Comparison of ENCODE assay signal across 20 cellular contexts in the genomic region with DNA sequence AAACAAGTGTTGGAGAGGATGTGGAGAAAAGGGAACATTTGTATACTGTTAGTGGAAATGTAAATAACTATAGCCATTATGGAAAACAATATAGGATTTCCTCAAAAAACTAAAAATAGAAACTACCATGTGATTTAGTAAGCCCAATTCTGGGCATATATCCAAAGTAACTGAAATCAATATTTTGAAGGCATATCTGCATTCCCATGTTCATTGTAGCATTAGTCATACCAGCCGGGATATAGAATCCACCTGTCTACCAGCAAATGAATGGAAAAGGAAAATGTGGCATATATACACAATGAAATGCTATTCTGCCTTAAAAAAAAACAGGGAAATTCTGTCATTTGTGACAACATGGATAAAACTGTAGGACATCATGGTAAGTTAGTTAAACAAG. TPM values are rescaled to one million over a fixed set of nuclear protein-coding genes. Genes with fewer than 3 reads are reported as not detected.
DNase-seq lines count a peak whose midpoint lies in the region; ATAC-seq, FAIRE-seq and TF ChIP-seq lines count a peak whose summit lies in the region.
"Had no signal": no experiment of that assay in that cellular context is flagged by ENCODE, and none has a peak within 500 bp of the region (broad histone marks: within the 10 kb centered on the region; RNA-seq: fewer than 3 reads in every experiment).

No MANE protein-coding gene starts in this region.

- ATAC-seq in PC-3, result no peak; the same call in 1 of the 2 replicates
- no peak for ATAC-seq in GM19463 (IDR thresholded peaks at IDR 0.05; ENCODE audit: unreplicated experiment)
- ATAC-seq in T-cell (replicated peaks in 1 of 4), result no peak

- H3K4me2 ChIP-seq in PC-3 (ENCODE audit: low read length), result no peak overlapping the region
- H3K4me2 ChIP-seq: BLaER1 treated with 17β-estradiol and CSF1 and Interleukin-3, amounts not matched to agents 10 nM and 100 nM; KMS-11 had no signal

- FAIRE-seq in H54 (lab: Jason Lieb, UNC), result no peak
- FAIRE-seq: GM12892, GM18507, H1 had no signal

- no peaks in the 10 kb centered on the region for H3K4me1 Mint-ChIP-seq in activated naive CD4-positive, alpha-beta T cell treated with anti-CD3 and anti-CD28 coated beads, Interleukin-2, amount 50 U/mL, for 24 hours
- no peaks in the 10 kb centered on the region for H3K4me1 Mint-ChIP-seq in T-cell
- H3K4me1 Mint-ChIP-seq: CD8-positive, alpha-beta memory T cell had no signal

- CTCF ChIA-PET in PC-3 (lab: Charles Lee), result no interaction called here
- CTCF ChIA-PET in T-cell (lab: Charles Lee), result no interaction called here

- TF ChIP-seq CTCF in PC-3 (conservative IDR thresholded peaks at IDR 0.05; ENCODE audit: low read depth, low read length) (no peak), fibroblast of the aortic adventitia (IDR thresholded peaks at IDR 0.05; ENCODE audit: insufficient read depth, low read length) (no peak)

- H3F3A ChIP-seq in PC-3 (ENCODE audit: low read length, unreplicated experiment), result no peaks in the 10 kb centered on the region

- no peaks in the 10 kb centered on the region for H4K20me1 ChIP-seq in PC-3 (ENCODE audit: low read length)
- H4K20me1 ChIP-seq: BLaER1 treated with 17β-estradiol and CSF1 and Interleukin-3, amounts not matched to agents 10 nM and 100 nM had no signal

- peak overlapping the region; percentile 2 for H3K27ac Mint-ChIP-seq in activated naive CD4-positive, alpha-beta T cell treated with anti-CD3 and anti-CD28 coated beads, Interleukin-2, amount 50 U/mL, for 24 hours
- H3K27ac Mint-ChIP-seq in T-cell, result no peak overlapping the region
- H3K27ac Mint-ChIP-seq: HFFc6 had no signal

- no peaks in the 10 kb centered on the region for H3K9me2 ChIP-seq in PC-3 (replicated peaks; ENCODE audit: low read length)

- no peaks in the 10 kb centered on the region for H3K9me3 ChIP-seq in PC-3 (ENCODE audit: low read length)
- H3K9me3 ChIP-seq: BLaER1 treated with 17β-estradiol and CSF1 and Interleukin-3, amounts not matched to agents 10 nM and 100 nM had no signal

- peaks cover 4% of the 10 kb centered on the region for H3K27me3 Mint-ChIP-seq in activated naive CD4-positive, alpha-beta T cell treated with anti-CD3 and anti-CD28 coated beads, Interleukin-2, amount 50 U/mL, for 24 hours
- peaks cover 0 to 10% of the 10 kb centered on the region in 2 donors for H3K27me3 Mint-ChIP-seq in T-cell

- H3K4me3 ChIP-seq in PC-3 (ENCODE audit: low read length) (no peak overlapping the region), fibroblast of the aortic adventitia (ENCODE audit: low read depth, low read length) (no peak overlapping the region)
- H3K4me3 ChIP-seq: BLaER1 treated with 17β-estradiol and CSF1 and Interleukin-3, amounts not matched to agents 10 nM and 100 nM had no signal

- no peak overlapping the region for H3K4me3 Mint-ChIP-seq in activated naive CD4-positive, alpha-beta T cell treated with anti-CD3 and anti-CD28 coated beads, Interleukin-2, amount 50 U/mL, for 24 hours
- no peak overlapping the region for H3K4me3 Mint-ChIP-seq in T-cell
- H3K4me3 Mint-ChIP-seq: CD8-positive, alpha-beta memory T cell; HFFc6 had no signal

- H3K27ac ChIP-seq in PC-3 (ENCODE audit: low read length), result no peak overlapping the region
- H3K27ac ChIP-seq: BLaER1 treated with 17β-estradiol and CSF1 and Interleukin-3, amounts not matched to agents 10 nM and 100 nM; KMS-11 had no signal

- no peaks in the 10 kb centered on the region for H3K9me3 Mint-ChIP-seq in activated naive CD4-positive, alpha-beta T cell treated with anti-CD3 and anti-CD28 coated beads, Interleukin-2, amount 50 U/mL, for 24 hours
- no peaks in the 10 kb centered on the region for H3K9me3 Mint-ChIP-seq in T-cell
- H3K9me3 Mint-ChIP-seq: HFFc6 had no signal

- H3K36me3 ChIP-seq in PC-3 (ENCODE audit: low read depth, low read length), result no peaks in the 10 kb centered on the region
- H3K36me3 ChIP-seq: BLaER1 treated with 17β-estradiol and CSF1 and Interleukin-3, amounts not matched to agents 10 nM and 100 nM had no signal

- intact Hi-C loops in PC-3 (cut with micrococcal nuclease), result no loop called here

- H3K27me3 ChIP-seq in PC-3 (ENCODE audit: low read length), result no peaks in the 10 kb centered on the region
- H3K27me3 ChIP-seq: BLaER1 treated with 17β-estradiol and CSF1 and Interleukin-3, amounts not matched to agents 10 nM and 100 nM had no signal

- POLR2A ChIA-PET in PC-3 (lab: Charles Lee; ENCODE audit: unreplicated experiment), result no interaction called here
- POLR2A ChIA-PET in T-cell (lab: Charles Lee), result no interaction called here

- DNase-seq in activated naive CD4-positive, alpha-beta T cell (lab: John Stamatoyannopoulos, UW), result no peak
- peak; percentile 47 for DNase-seq in PC-3
- DNase-seq in fibroblast of the aortic adventitia (ENCODE audit: low read depth), result peak; percentile 50
- DNase-seq in H54 (ENCODE audit: insufficient read length, low spot score), result no peak
- DNase-seq in T-cell, result no peak
- DNase-seq: CD8-positive, alpha-beta memory T cell; DMS79; HFFc6; NCI-H1436 treated with DMSO at 0.1 percent for 48 hours; NCI-H2029; NCI-H510A treated with DMSO at 0.1 percent for 48 hours; NCI-H82 had no signal

- no peaks in the 10 kb centered on the region for H3K36me3 Mint-ChIP-seq in activated naive CD4-positive, alpha-beta T cell treated with anti-CD3 and anti-CD28 coated beads, Interleukin-2, amount 50 U/mL, for 24 hours
- H3K36me3 Mint-ChIP-seq in T-cell, result no peaks in the 10 kb centered on the region
- H3K36me3 Mint-ChIP-seq: CD8-positive, alpha-beta memory T cell had no signal

- H3K9ac ChIP-seq in PC-3 (ENCODE audit: low read length), result no peak overlapping the region
- H3K9ac ChIP-seq: BLaER1 treated with 17β-estradiol and CSF1 and Interleukin-3, amounts not matched to agents 10 nM and 100 nM; KMS-11 had no signal

- no TSS peak for BruUV-seq in PC-3 (replicated peaks; lab: Mats Ljungman, UMichigan)

- no peak for TF ChIP-seq POLR2A in H54 (IDR thresholded peaks at IDR 0.05; ENCODE audit: low read depth, low read length)

- no peak overlapping the region for H2AFZ ChIP-seq in PC-3 (ENCODE audit: low read length)

- no peaks in the 10 kb centered on the region for H3K4me1 ChIP-seq in PC-3 (ENCODE audit: insufficient read depth, low read length)

- H3K79me2 ChIP-seq in PC-3 (ENCODE audit: low read length), result no peaks in the 10 kb centered on the region

RNA-seq across cellular contexts. Expression of gene C6orf58, which starts 15.3 kb away (rescaled TPM):
- total RNA-seq in PC-3 (2014; rRNA removed) (not detected in 2 replicates), fibroblast of the aortic adventitia (ENCODE audit: low replicate concordance) (not detected in 2 replicates), T-cell (not detected)
- total RNA-seq: CD8-positive, alpha-beta memory T cell; H1; MCF 10A had no signal

Comparison
In these comparisons a context has a peak if more than half of its experiments do, and no peak if none do; other contexts are left out.
1. DNase-seq: peak in PC-3 (single experiment) and fibroblast of the aortic adventitia (single experiment); none in activated naive CD4-positive, alpha-beta T cell (0 of 4), H54 (single experiment) and T-cell (0 of 34).